ENCODE assay signal across 10 cellular contexts in the genomic region with DNA sequence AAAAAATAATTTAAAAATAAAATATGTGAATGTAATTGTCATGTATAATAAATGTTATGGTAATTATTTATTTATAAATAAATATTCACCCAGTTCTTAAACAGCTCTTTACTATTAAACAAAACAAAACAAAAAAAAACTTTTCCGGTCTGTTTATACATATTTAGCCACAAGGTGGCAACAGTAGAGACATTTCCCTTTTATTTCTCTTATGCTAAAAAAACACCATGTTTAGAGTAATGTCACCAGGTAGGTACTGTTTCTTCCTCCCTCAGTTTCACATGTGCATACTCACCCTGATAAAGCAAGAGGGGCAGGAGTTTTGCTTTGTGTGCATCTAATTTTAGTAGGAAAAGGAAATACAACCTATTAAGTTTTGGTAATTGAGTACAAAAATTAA.
DNase-seq lines count a peak whose midpoint lies in the region; ATAC-seq and TF ChIP-seq lines count a peak whose summit lies in the region.
"Had no signal": no experiment of that assay in that cellular context is flagged by ENCODE, and none has a peak within 500 bp of the region (broad histone marks: within the 10 kb centered on the region; RNA-seq: fewer than 3 reads in every experiment).

No MANE protein-coding gene starts in this region.

- peaks cover under 1% of the 10 kb centered on the region for H3K9me3 Mint-ChIP-seq in nephron progenitor cell

- H3K27ac Mint-ChIP-seq in nephron progenitor cell = no peak overlapping the region
- H3K27ac Mint-ChIP-seq: naive thymus-derived CD4-positive, alpha-beta T cell had no signal

- no peaks in the 10 kb centered on the region for H3K27me3 ChIP-seq in adrenal gland

- intact Hi-C loops in adrenal gland (cut with DNase I) = loop anchor here in 1 of 2 donors (5.0 kb wide), 1 partner anchor 774 kb away; no protein-coding TSS in a partner anchor

- ATAC-seq in HG03439 (IDR thresholded peaks at IDR 0.05; ENCODE audit: unreplicated experiment) (peak; percentile 61), omental fat pad (ENCODE audit: low FRiP score) (no peak)
- ATAC-seq: naive thymus-derived CD4-positive, alpha-beta T cell had no signal

- DNase-seq in DMS153 (lab: John Stamatoyannopoulos, UW) = peak; percentile 19
- no peak for DNase-seq in DMS153 treated with DMSO at 0.1 percent for 48 hours (lab: John Stamatoyannopoulos, UW; ENCODE audit: unreplicated experiment)
- no peak for DNase-seq in adrenal gland
- DNase-seq in nephron progenitor cell = no peak
- no peak for DNase-seq in omental fat pad (ENCODE audit: low spot score)
- no peak for DNase-seq in ecto neural progenitor cell (ENCODE audit: low spot score)
- DNase-seq in stimulated activated naive CD4-positive, alpha-beta T cell treated with Interleukin-2 at 50 U/mL for 16 hours (lab: John Stamatoyannopoulos, UW) = no peak
- DNase-seq: activated T-cell treated with anti-CD3 and anti-CD28 coated beads for 4 hours; naive thymus-derived CD4-positive, alpha-beta T cell had no signal

- no peak for TF ChIP-seq POLR2A in adrenal gland (IDR thresholded peaks at IDR 0.05)

- H3K4me3 ChIP-seq in adrenal gland = no peak overlapping the region

- TF ChIP-seq CTCF in adrenal gland (IDR thresholded peaks at IDR 0.05) (peak; percentile 29 to 67 (median 42)), nephron progenitor cell (IDR thresholded peaks at IDR 0.05) (peak; percentile 48), omental fat pad (IDR thresholded peaks at IDR 0.05) (no peak)

- no peaks in the 10 kb centered on the region for H3K4me1 ChIP-seq in adrenal gland (replicated peaks in 1 of 2)

- no peaks in the 10 kb centered on the region for H3K36me3 ChIP-seq in adrenal gland (replicated peaks in 1 of 2)

- no peaks in the 10 kb centered on the region for H3K9me3 ChIP-seq in adrenal gland (replicated peaks in 1 of 3)

- no peaks in the 10 kb centered on the region for H3K36me3 Mint-ChIP-seq in nephron progenitor cell (ENCODE audit: low read depth)
- H3K36me3 Mint-ChIP-seq: naive thymus-derived CD4-positive, alpha-beta T cell had no signal

- no peak overlapping the region for H3K27ac ChIP-seq in adrenal gland

- no peaks in the 10 kb centered on the region for H3K27me3 Mint-ChIP-seq in nephron progenitor cell (ENCODE audit: low read depth, poor library complexity)
- H3K27me3 Mint-ChIP-seq: naive thymus-derived CD4-positive, alpha-beta T cell had no signal

- H3K4me1 Mint-ChIP-seq in nephron progenitor cell = no peaks in the 10 kb centered on the region
- H3K4me1 Mint-ChIP-seq: naive thymus-derived CD4-positive, alpha-beta T cell had no signal

- WGBS in adrenal gland, 4 donors = 11 to 24% (median 17%) methylated on average over 1 of the region's 1 CpG

- H3K4me3 Mint-ChIP-seq in nephron progenitor cell = no peak overlapping the region
- H3K4me3 Mint-ChIP-seq: naive thymus-derived CD4-positive, alpha-beta T cell had no signal

Comparison
In these comparisons a context has a peak if more than half of its experiments do, and no peak if none do; other contexts are left out.
1. CTCF ChIP-seq: peak in adrenal gland (6 of 6) and nephron progenitor cell (single experiment); none in omental fat pad (0 of 3).